9 cellular contexts compared by ENCODE assay signal in the genomic region with DNA sequence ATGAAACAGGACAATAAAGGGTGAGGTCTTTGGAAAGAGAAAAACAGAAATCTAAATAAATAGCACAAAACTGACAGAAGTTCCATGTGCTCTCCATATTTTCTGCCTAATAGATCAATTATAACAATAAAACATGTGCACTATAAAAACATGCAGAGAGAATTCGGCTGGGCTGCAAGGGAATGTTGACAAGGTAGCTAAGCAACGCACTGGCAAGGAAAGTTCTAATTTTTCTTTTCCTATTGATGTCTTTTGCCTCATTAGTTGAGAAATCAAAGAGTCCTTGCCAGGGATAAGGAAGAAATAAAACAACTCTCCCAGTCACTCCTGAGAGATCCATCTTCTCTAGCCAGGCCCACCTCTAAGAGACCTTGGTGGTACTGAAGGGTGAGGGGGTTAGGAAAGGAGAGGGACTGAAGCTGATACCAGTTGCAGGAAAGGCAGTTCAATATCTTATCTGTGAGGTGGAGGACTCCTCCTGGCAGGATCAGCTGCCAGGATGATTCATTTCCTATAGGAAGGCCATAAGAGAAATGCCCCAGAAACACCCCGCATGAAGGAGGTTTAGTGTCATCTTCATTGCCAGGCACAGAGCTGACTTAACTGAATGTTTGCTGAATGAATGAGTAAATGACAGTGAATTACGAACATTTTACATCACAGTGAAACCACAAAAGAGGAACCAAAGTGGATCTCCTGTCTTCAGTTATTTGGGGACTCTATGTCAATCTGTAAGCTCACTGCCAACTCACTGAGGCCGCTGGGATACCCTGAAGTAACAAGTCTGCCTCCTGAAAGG.
A peak's percentile ranks its signal among the peaks of the same experiment; 100 is the strongest.
DNase-seq lines count a peak whose midpoint lies in the region; ATAC-seq and TF ChIP-seq lines count a peak whose summit lies in the region.
"Had no signal": no experiment of that assay in that cellular context is flagged by ENCODE, and none has a peak within 500 bp of the region (broad histone marks: within the 10 kb centered on the region; RNA-seq: fewer than 3 reads in every experiment).

No MANE protein-coding gene starts in this region.

- H3K36me3 ChIP-seq in colonic mucosa: no peaks in the 10 kb centered on the region
- no peaks in the 10 kb centered on the region for H3K36me3 ChIP-seq in thoracic aorta

- peaks cover 3% of the 10 kb centered on the region for H3K4me1 ChIP-seq in colonic mucosa
- H3K4me1 ChIP-seq in thoracic aorta (ENCODE audit: control insufficient read depth in 1 of 2, low read depth in 2 of 2): peaks cover 9 to 14% of the 10 kb centered on the region in 2 donors

- no peaks in the 10 kb centered on the region for H3K27me3 ChIP-seq in colonic mucosa
- H3K27me3 ChIP-seq in thoracic aorta (replicated peaks; ENCODE audit: insufficient read depth): no peaks in the 10 kb centered on the region

- intact Hi-C loops in colonic mucosa (cut with DNase I): loop anchor here (10.0 kb wide), 1 partner anchor 126 kb away; no protein-coding TSS in a partner anchor

- H3K27ac ChIP-seq in colonic mucosa (peak overlapping the region; percentile 53), thoracic aorta (no peak overlapping the region)
- H3K27ac ChIP-seq: psoas muscle had no signal

- ATAC-seq in GM21526 (IDR thresholded peaks at IDR 0.05; ENCODE audit: low FRiP score, unreplicated experiment) (peak; percentile 86), thoracic aorta (ENCODE audit: insufficient number of reproducible peaks, low FRiP score, low read depth) (peak; percentile 9)

- TF ChIP-seq CTCF in colonic mucosa (IDR thresholded peaks at IDR 0.05) (no peak), thoracic aorta (IDR thresholded peaks at IDR 0.05) (no peak)

- H3K9ac ChIP-seq in colonic mucosa (ENCODE audit: low read depth in 2 of 2, low read length in 2 of 2): no peak overlapping the region

- H3K9me3 ChIP-seq in colonic mucosa (no peaks in the 10 kb centered on the region), thoracic aorta (no peaks in the 10 kb centered on the region)
- H3K9me3 ChIP-seq: psoas muscle had no signal

- H3K4me3 ChIP-seq in colonic mucosa (no peak overlapping the region), thoracic aorta (no peak overlapping the region)
- H3K4me3 ChIP-seq: psoas muscle had no signal

- DNase-seq in GM03348 (ENCODE audit: low spot score): peak; percentile 28
- peak; percentile 55 for DNase-seq in HPDE6-E6E7 (ENCODE audit: extremely low spot score)
- DNase-seq in colonic mucosa: no peak
- no peak for DNase-seq in thoracic aorta (ENCODE audit: low spot score)
- DNase-seq in SK-N-DZ (ENCODE audit: low spot score): no peak
- DNase-seq in NCI-H1048 (lab: John Stamatoyannopoulos, UW): no peak
- no peak for DNase-seq in NCI-H2171 (lab: John Stamatoyannopoulos, UW)
- DNase-seq: psoas muscle had no signal

Comparison
In these comparisons a context has a peak if more than half of its experiments do, and no peak if none do; other contexts are left out.
1. DNase-seq: peak in GM03348 (single experiment) and HPDE6-E6E7 (single experiment); none in colonic mucosa (single experiment), thoracic aorta (single experiment), SK-N-DZ (single experiment), NCI-H1048 (single experiment) and NCI-H2171 (single experiment).